15 cellular contexts compared by ENCODE assay signal in genomic region chr1:23021834-23022233, GRCh38. TPM values are rescaled to one million over a fixed set of nuclear protein-coding genes. Genes with fewer than 3 reads are reported as not detected.
DNase-seq lines count a peak whose midpoint lies in the region; ATAC-seq and TF ChIP-seq lines count a peak whose summit lies in the region.
"Had no signal": no experiment of that assay in that cellular context is flagged by ENCODE, and none has a peak within 500 bp of the region (broad histone marks: within the 10 kb centered on the region; RNA-seq: fewer than 3 reads in every experiment).

No MANE protein-coding gene starts in this region.

- H3K4me1 ChIP-seq in ACC112 (ENCODE audit: control insufficient read depth, insufficient read depth, low read length, unreplicated experiment) (peaks cover 5% of the 10 kb centered on the region), H9 (ENCODE audit: insufficient read depth, low read length) (no peaks in the 10 kb centered on the region), mesodermal cell (ENCODE audit: control insufficient read depth, insufficient read depth, low read length, poor library complexity, severe bottlenecking) (no peaks in the 10 kb centered on the region)

- H2BK12ac ChIP-seq in H9 (ENCODE audit: insufficient read length, low read depth, low read length), result no peak overlapping the region

- H3K79me2 ChIP-seq in ACC112 (ENCODE audit: control insufficient read depth, insufficient read depth, low read length, unreplicated experiment), result peaks cover 70% of the 10 kb centered on the region
- peaks cover 69% of the 10 kb centered on the region for H3K79me2 ChIP-seq in H9 (ENCODE audit: insufficient read depth, low read length)

- H3K27me3 Mint-ChIP-seq in H9 (ENCODE audit: low read depth), result no peaks in the 10 kb centered on the region

- no peak overlapping the region for H3T11ph ChIP-seq in H9 (ENCODE audit: low read length)

- H2AFZ ChIP-seq in ACC112 (ENCODE audit: low read length, unreplicated experiment) (no peak overlapping the region), H9 (ENCODE audit: low read length) (no peak overlapping the region)

- no peak overlapping the region for H3K27ac Mint-ChIP-seq in H9
- H3K27ac Mint-ChIP-seq: activated CD8-positive, alpha-beta T cell treated with anti-CD3 and anti-CD28 coated beads, Interleukin-2, amount 10 ng/mL, durations not matched to agents 7 days and 5 days had no signal

- H3K27ac ChIP-seq in ACC112 (ENCODE audit: low read depth, low read length) (no peak overlapping the region), H9 (ENCODE audit: insufficient read length, low read depth, low read length) (no peak overlapping the region), mesodermal cell (ENCODE audit: low read depth, low read length, severe bottlenecking) (no peak overlapping the region)
- H3K27ac ChIP-seq: dorsolateral prefrontal cortex had no signal

- DNase-seq in H9 (no peak), GM20000 (ENCODE audit: low spot score) (no peak), HEK293T (ENCODE audit: extremely low spot score) (no peak), medulla oblongata (ENCODE audit: extremely low spot score) (no peak), activated gamma-delta T cell treated with Interleukin-2 at 50 U/mL for 16 hours (no peak)
- DNase-seq: activated CD8-positive, alpha-beta T cell treated with anti-CD3 and anti-CD28 coated beads, Interleukin-2, amount 10 ng/mL, durations not matched to agents 7 days and 5 days; activated effector memory CD4-positive, alpha-beta T cell treated with Interleukin-2 at 50 U/mL for 16 hours; dorsolateral prefrontal cortex; SHP77; substantia nigra had no signal

- H3K14ac ChIP-seq in H9 (ENCODE audit: insufficient read depth, low read length), result no peak overlapping the region

- no peak overlapping the region for H3K4ac ChIP-seq in H9 (ENCODE audit: low read depth, low read length)

- no peak for ATAC-seq in SK-N-SH treated with all-trans-retinoic acid at 6 μM for 48 hours
- ATAC-seq: activated CD8-positive, alpha-beta T cell treated with anti-CD3 and anti-CD28 coated beads, Interleukin-2, amount 10 ng/mL, durations not matched to agents 7 days and 5 days had no signal

- H3K23me2 ChIP-seq in H9 (ENCODE audit: insufficient read length, low read depth, low read length, poor library complexity, severe bottlenecking), result no peaks in the 10 kb centered on the region

- CTCF ChIA-PET in HEK293T (lab: Yijun Ruan, JAX), result no interaction called here

- H3K36me3 Mint-ChIP-seq in H9 (ENCODE audit: insufficient read depth in 1 of 3, low read depth in 3 of 3), result peaks cover 24 to 45% (median 37%) of the 10 kb centered on the region in 3 experiments

- no peak overlapping the region for H3K4me2 ChIP-seq in H9 (ENCODE audit: insufficient read depth, insufficient read length, low read length)

- H3K4me1 Mint-ChIP-seq in H9, result peaks cover 24 to 35% of the 10 kb centered on the region in 2 experiments

- no peak overlapping the region for H3K18ac ChIP-seq in H9 (ENCODE audit: insufficient read length, low read depth, low read length)

- no peak overlapping the region for H2BK120ac ChIP-seq in H9 (ENCODE audit: low read depth, low read length, poor library complexity, severe bottlenecking)

- H2BK20ac ChIP-seq in H9 (ENCODE audit: low read depth, low read length, poor library complexity, severe bottlenecking), result no peak overlapping the region

- H3K27me3 ChIP-seq in ACC112 (ENCODE audit: insufficient read depth, low read length) (no peaks in the 10 kb centered on the region), H9 (ENCODE audit: insufficient read depth, low read length) (no peaks in the 10 kb centered on the region)
- H3K27me3 ChIP-seq: dorsolateral prefrontal cortex had no signal

- H3K23ac ChIP-seq in H9 (ENCODE audit: insufficient read length, low read depth, low read length), result no peak overlapping the region

- H3K79me1 ChIP-seq in H9 (ENCODE audit: insufficient read depth, low read depth, low read length, poor library complexity, severe bottlenecking), result no peaks in the 10 kb centered on the region

- H2BK15ac ChIP-seq in H9 (ENCODE audit: low read depth, low read length), result no peak overlapping the region

- H4K5ac ChIP-seq in H9 (ENCODE audit: insufficient read length, low read depth, low read length), result no peak overlapping the region

- H3K4me3 Mint-ChIP-seq in H9, result peak overlapping the region; percentile 90 to 97

- no CpG with 5 or more reads among the region's 2 CpGs for WGBS in H9 (ENCODE audit: extremely low coverage, insufficient read length, low lambda C conversion rate)
- no CpG with 5 or more reads among the region's 2 CpGs for WGBS in mesodermal cell (ENCODE audit: insufficient coverage in 2 of 2), 2 experiments

- H3K4me3 ChIP-seq in ACC112 (ENCODE audit: low read depth, low read length) (peak overlapping the region; percentile 88), mesodermal cell (ENCODE audit: extremely low read depth, insufficient read depth, low read length, poor library complexity, severe bottlenecking) (peak overlapping the region; percentile 99)

- no peaks in the 10 kb centered on the region for H3K9me3 ChIP-seq in H9 (ENCODE audit: control insufficient read depth, low read depth, low read length)
- peaks cover 25% of the 10 kb centered on the region for H3K9me3 ChIP-seq in mesodermal cell (ENCODE audit: control insufficient read depth, low read length)

- no peak overlapping the region for H3K9ac ChIP-seq in H9 (ENCODE audit: extremely low read depth, insufficient read length, low read length)

- peaks cover 23 to 25% of the 10 kb centered on the region in 2 experiments for H3K9me3 Mint-ChIP-seq in H9

- no peak overlapping the region for H2BK5ac ChIP-seq in H9 (ENCODE audit: insufficient read length, low read length)

- H4K8ac ChIP-seq in H9 (replicated peaks; ENCODE audit: insufficient read length, low read depth, low read length), result no peak overlapping the region

- H3K36me3 ChIP-seq in ACC112 (ENCODE audit: insufficient read depth, low read length) (0 out of 2 replicates have a peak, but pooled peaks cover 3% of the 10 kb centered on the region), mesodermal cell (ENCODE audit: control insufficient read depth, insufficient read depth, low read length) (peaks cover 31% of the 10 kb centered on the region)

- no peak overlapping the region for H3K56ac ChIP-seq in H9 (ENCODE audit: insufficient read length, low read depth, low read length)

- no peak overlapping the region for H2AK5ac ChIP-seq in H9 (ENCODE audit: insufficient read length, low read length)

- POLR2A ChIA-PET in HEK293T (lab: Yijun Ruan, JAX), result no interaction called here

- H4K91ac ChIP-seq in H9 (ENCODE audit: insufficient read length, low read depth, low read length), result no peak overlapping the region

- no peaks in the 10 kb centered on the region for H4K20me1 ChIP-seq in H9 (ENCODE audit: control insufficient read depth, insufficient read depth, insufficient read length)

- TF ChIP-seq CTCF in H9 (conservative IDR thresholded peaks at IDR 0.05) (no peak), GM20000 (IDR thresholded peaks at IDR 0.05; ENCODE audit: extremely low read depth, missing control alignments) (no peak)

TF ChIP-seq in SK-N-SH treated with all-trans-retinoic acid at 6 μM for 48 hours, 23 proteins besides CTCF, POLR2A, EP300 and RAD21:
- TF ChIP-seq PPARA (CRISPR knock-in tag; IDR thresholded peaks at IDR 0.05; ENCODE audit: borderline replicate concordance) (no peak), ZNF8 (CRISPR knock-in tag; IDR thresholded peaks at IDR 0.05) (peak; percentile 94), ZFP30 (CRISPR knock-in tag; IDR thresholded peaks at IDR 0.05) (no peak)

TF ChIP-seq in HEK293T, 16 proteins besides CTCF, POLR2A, EP300 and RAD21:
- TF ChIP-seq ZNF384 (IDR thresholded peaks at IDR 0.05), result no peak
- TF ChIP-seq HDGF (IDR thresholded peaks at IDR 0.05; ENCODE audit: borderline replicate concordance), result no peak
- no peak for TF ChIP-seq SUZ12 (IDR thresholded peaks at IDR 0.05)
- no peak for TF ChIP-seq TARDBP (IDR thresholded peaks at IDR 0.05)
- TF ChIP-seq L3MBTL2 (conservative IDR thresholded peaks at IDR 0.05), result no peak
- TF ChIP-seq ELF4 (IDR thresholded peaks at IDR 0.05), result no peak
- no peak for TF ChIP-seq NFRKB (IDR thresholded peaks at IDR 0.05)
- TF ChIP-seq FOXA1 (IDR thresholded peaks at IDR 0.05), result no peak
- no peak for TF ChIP-seq FOXM1 (IDR thresholded peaks at IDR 0.05; ENCODE audit: borderline replicate concordance)
- no peak for TF ChIP-seq SP1 (IDR thresholded peaks at IDR 0.05)
- TF ChIP-seq, protein P1, sequence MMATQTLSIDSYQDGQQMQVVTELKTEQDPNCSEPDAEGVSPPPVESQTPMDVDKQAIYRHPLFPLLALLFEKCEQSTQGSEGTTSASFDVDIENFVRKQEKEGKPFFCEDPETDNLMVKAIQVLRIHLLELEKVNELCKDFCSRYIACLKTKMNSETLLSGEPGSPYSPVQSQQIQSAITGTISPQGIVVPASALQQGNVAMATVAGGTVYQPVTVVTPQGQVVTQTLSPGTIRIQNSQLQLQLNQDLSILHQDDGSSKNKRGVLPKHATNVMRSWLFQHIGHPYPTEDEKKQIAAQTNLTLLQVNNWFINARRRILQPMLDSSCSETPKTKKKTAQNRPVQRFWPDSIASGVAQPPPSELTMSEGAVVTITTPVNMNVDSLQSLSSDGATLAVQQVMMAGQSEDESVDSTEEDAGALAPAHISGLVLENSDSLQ (IDR thresholded peaks at IDR 0.05), result no peak
- TF ChIP-seq FOXK2 (IDR thresholded peaks at IDR 0.05), result no peak
- TF ChIP-seq LEF1 (IDR thresholded peaks at IDR 0.05; ENCODE audit: borderline replicate concordance), result no peak
- no peak for TF ChIP-seq CTBP1 (IDR thresholded peaks at IDR 0.05; ENCODE audit: borderline replicate concordance)

RNA-seq across cellular contexts. Expression of gene KDM1A, which starts 2.6 kb away (rescaled TPM):
- total RNA-seq in H9 (2021), result 197 and 204 TPM in 2 replicates
- 162 TPM for polyA plus RNA-seq in mesodermal cell (2013, experiment 1 of 2)
- polyA plus RNA-seq in mesodermal cell (2013, experiment 2 of 2), result 157 TPM

RNA-seq across cellular contexts. Expression of gene TEX46, which starts 6.2 kb away (rescaled TPM):
- not detected in 2 replicates for total RNA-seq in H9 (2021)
- polyA plus RNA-seq in mesodermal cell (2013, experiment 1 of 2), result not detected
- not detected for polyA plus RNA-seq in mesodermal cell (2013, experiment 2 of 2)
- total RNA-seq: activated CD8-positive, alpha-beta T cell treated with anti-CD3 and anti-CD28 coated beads, Interleukin-2, amount 10 ng/mL, durations not matched to agents 7 days and 5 days; H4; lung microvascular endothelial cell had no signal

RNA-seq across cellular contexts. Expression of gene LACTBL1, which starts 49.2 kb away (rescaled TPM):
- not detected in 2 replicates for total RNA-seq in H9 (2021)
- polyA plus RNA-seq in mesodermal cell (2013, experiment 1 of 2), result not detected
- not detected for polyA plus RNA-seq in mesodermal cell (2013, experiment 2 of 2)
- total RNA-seq: activated CD8-positive, alpha-beta T cell treated with anti-CD3 and anti-CD28 coated beads, Interleukin-2, amount 10 ng/mL, durations not matched to agents 7 days and 5 days; H4; lung microvascular endothelial cell had no signal
